In genomic region chr1:39625462-39626273, GRCh38 we compare ENCODE assay signal across 11 cellular contexts. TPM values are rescaled to one million over a fixed set of nuclear protein-coding genes. Genes with fewer than 3 reads are reported as not detected.
DNase-seq lines count a peak whose midpoint lies in the region; ATAC-seq, FAIRE-seq and TF ChIP-seq lines count a peak whose summit lies in the region.
"Had no signal": no experiment of that assay in that cellular context is flagged by ENCODE, and none has a peak within 500 bp of the region (broad histone marks: within the 10 kb centered on the region; RNA-seq: fewer than 3 reads in every experiment).

No MANE protein-coding gene starts in this region.

- no peaks in the 10 kb centered on the region for H3F3A ChIP-seq in PC-9 (ENCODE audit: insufficient read depth, low read depth)

- TF ChIP-seq CTCF in nephron (IDR thresholded peaks at IDR 0.05; ENCODE audit: unreplicated experiment in 3 of 3) (no peak), vagina (IDR thresholded peaks at IDR 0.05) (no peak), PC-9 (conservative IDR thresholded peaks at IDR 0.05) (no peak)

- no peaks in the 10 kb centered on the region for H3K9me3 Mint-ChIP-seq in nephron

- peaks cover 39% of the 10 kb centered on the region for H3K36me3 Mint-ChIP-seq in nephron (ENCODE audit: low read depth)

- peak overlapping the region; percentile 25 to 80 (median 70) for H3K27ac Mint-ChIP-seq in nephron

- BruUV-seq in PC-9 (replicated peaks; lab: Mats Ljungman, UMichigan), result no TSS peak

- H3K4me1 ChIP-seq in vagina (peaks cover 18% of the 10 kb centered on the region), PC-9 (replicated peaks; ENCODE audit: insufficient read depth) (no peaks in the 10 kb centered on the region)

- H3K79me2 ChIP-seq in PC-9 (ENCODE audit: low read depth), result no peaks in the 10 kb centered on the region

- TF ChIP-seq POLR2A in vagina (IDR thresholded peaks at IDR 0.05) (no peak), GM12892 (IDR thresholded peaks at IDR 0.05; ENCODE audit: low read depth, low read length) (no peak)

- H3K27me3 ChIP-seq in vagina, result no peaks in the 10 kb centered on the region
- H3K27me3 ChIP-seq in PC-9 (ENCODE audit: insufficient read depth, low read depth), result peaks cover 57% of the 10 kb centered on the region

- peak; percentile 86 for ATAC-seq in Right ventricle myocardium superior (ENCODE audit: poor library complexity)

- no peaks in the 10 kb centered on the region for H3K36me3 ChIP-seq in vagina
- H3K36me3 ChIP-seq in PC-9 (ENCODE audit: low read depth), result no peaks in the 10 kb centered on the region

- peak; percentile 84 for DNase-seq in amniotic epithelial cell (ENCODE audit: low read depth)
- DNase-seq in Right ventricle myocardium superior, result peak; percentile 91
- no peak for DNase-seq in vagina (ENCODE audit: extremely low spot score in 2 of 2)
- no peak for DNase-seq in PC-9
- no peak for DNase-seq in GM12892 (ENCODE audit: insufficient read length)
- no peak for DNase-seq in stimulated activated naive CD4-positive, alpha-beta T cell (lab: John Stamatoyannopoulos, UW)
- DNase-seq: SHP77; stimulated activated CD4-positive, alpha-beta T cell treated with anti-CD3 and anti-CD28 coated beads, Interleukin-2, amount 100 ng/mL, for 48 hours had no signal

- no peak overlapping the region for H2AFZ ChIP-seq in PC-9

- H3K4me2 ChIP-seq in PC-9, result no peak overlapping the region

- H3K9me3 ChIP-seq in vagina, result no peaks in the 10 kb centered on the region
- H3K9me3 ChIP-seq in PC-9 (ENCODE audit: insufficient read depth, low read depth), result no peaks in the 10 kb centered on the region

- CTCF ChIA-PET in PC-9 (lab: Charles Lee), result interaction anchor here (0.6 kb wide), 2 partner anchors 89 to 598 kb away, joined by 3 to 10 read pairs; no protein-coding TSS in a partner anchor

- intact Hi-C loops in Right ventricle myocardium superior (cut with DNase I), result no loop called here
- intact Hi-C loops in vagina (cut with DNase I), result no loop called here
- intact Hi-C loops in PC-9 (cut with micrococcal nuclease; ENCODE audit: unreplicated experiment), result no loop called here

- H3K27me3 Mint-ChIP-seq in nephron (ENCODE audit: low read depth), result peaks cover 3% of the 10 kb centered on the region

- H3K27ac ChIP-seq in vagina (peak overlapping the region; percentile 47), PC-9 (no peak overlapping the region)

- no peaks in the 10 kb centered on the region for H3K9me2 ChIP-seq in PC-9 (ENCODE audit: insufficient read depth)

- H3K4me3 ChIP-seq in vagina (no peak overlapping the region), PC-9 (no peak overlapping the region)

- no peak for FAIRE-seq in GM12892 (lab: Jason Lieb, UNC)

- no peaks in the 10 kb centered on the region; the same call in 1 of the 2 replicates for H4K20me1 ChIP-seq in PC-9 (ENCODE audit: insufficient read depth)

- H3K4me1 Mint-ChIP-seq in nephron, result peaks cover 53% of the 10 kb centered on the region

- no peak overlapping the region for H3K4me3 Mint-ChIP-seq in nephron

- POLR2A ChIA-PET in PC-9 (lab: Charles Lee; ENCODE audit: unreplicated experiment), result interaction anchor here (0.6 kb wide), 1 partner anchor 37 kb away, joined by 3 read pairs; no protein-coding TSS in a partner anchor

RNA-seq across cellular contexts. Expression of gene HEYL, which starts 13.8 kb away (rescaled TPM):
- total RNA-seq in Right ventricle myocardium superior (16.9 TPM), vagina (8.8 TPM), PC-9 (2021) (0.17 and 0.35 TPM in 2 replicates)
- 0.11 TPM for polyA plus RNA-seq in GM12892 (2012; ENCODE audit: missing spikeins)
- total RNA-seq: lung microvascular endothelial cell had no signal

RNA-seq across cellular contexts. Expression of gene NT5C1A, which starts 46.2 kb away (rescaled TPM):
- total RNA-seq in Right ventricle myocardium superior (30.4 TPM), vagina (not detected), PC-9 (2021) (not detected in 2 replicates)
- polyA plus RNA-seq in GM12892 (2012; ENCODE audit: missing spikeins), result 1.1 TPM
- total RNA-seq: activated CD8-positive, alpha-beta memory T cell treated with anti-CD3 and anti-CD28 coated beads for 36 hours; lung microvascular endothelial cell had no signal

RNA-seq across cellular contexts. Expression of gene PABPC4, which starts 49.1 kb away (rescaled TPM):
- total RNA-seq in Right ventricle myocardium superior (232 TPM), vagina (171 TPM), PC-9 (2021) (500 and 561 TPM in 2 replicates)
- polyA plus RNA-seq in GM12892 (2012; ENCODE audit: missing spikeins), result 270 TPM

Comparison
In these comparisons a context has a peak if more than half of its experiments do, and no peak if none do; other contexts are left out.
1. DNase-seq: peak in amniotic epithelial cell (single experiment) and Right ventricle myocardium superior (single experiment); none in vagina (0 of 2), PC-9 (0 of 2), GM12892 (single experiment) and stimulated activated naive CD4-positive, alpha-beta T cell (0 of 6).
2. RNA of gene NT5C1A, which starts 46.2 kb away (total RNA-seq): 30.4 TPM in Right ventricle myocardium superior (single experiment); not detected in vagina (single experiment) and not detected in PC-9; every median in the first group is over 10 times any median in the second.